In genomic region chr4:10128761-10129160, GRCh38 we compare ENCODE assay signal across 20 cellular contexts. TPM values are rescaled to one million over a fixed set of nuclear protein-coding genes. Genes with fewer than 3 reads are reported as not detected.
DNase-seq lines count a peak whose midpoint lies in the region; ATAC-seq, FAIRE-seq and TF ChIP-seq lines count a peak whose summit lies in the region.
"Had no signal": no experiment of that assay in that cellular context is flagged by ENCODE, and none has a peak within 500 bp of the region (broad histone marks: within the 10 kb centered on the region; RNA-seq: fewer than 3 reads in every experiment).

No MANE protein-coding gene starts in this region.

- no peaks in the 10 kb centered on the region for H3K9me2 ChIP-seq in PC-3 (replicated peaks; ENCODE audit: low read length)
- H3K9me2 ChIP-seq: SK-N-SH had no signal

- H3K27me3 ChIP-seq in bronchial epithelial cell (ENCODE audit: control insufficient read depth, insufficient read depth, low read length) (no peaks in the 10 kb centered on the region), PC-3 (ENCODE audit: low read length) (no peaks in the 10 kb centered on the region)
- H3K27me3 ChIP-seq: Peyer's patch had no signal

- H2AFZ ChIP-seq in PC-3 (ENCODE audit: low read length): no peak overlapping the region

- no peak overlapping the region for H3K9ac ChIP-seq in PC-3 (ENCODE audit: low read length)
- H3K9ac ChIP-seq: SK-N-SH had no signal

- no peak overlapping the region for H3K4me2 ChIP-seq in PC-3 (ENCODE audit: low read length)
- H3K4me2 ChIP-seq: SK-N-SH had no signal

- H4K20me1 ChIP-seq in PC-3 (ENCODE audit: low read length): no peaks in the 10 kb centered on the region

- peaks cover 6% of the 10 kb centered on the region; the same call in 1 of the 2 replicates for H3K4me1 ChIP-seq in PC-3 (ENCODE audit: insufficient read depth, low read length)

- H3K27me3 Mint-ChIP-seq in activated naive CD8-positive, alpha-beta T cell treated with anti-CD3 and anti-CD28 coated beads, Interleukin-2, amount 50 U/mL, for 24 hours: no peaks in the 10 kb centered on the region
- no peaks in the 10 kb centered on the region for H3K27me3 Mint-ChIP-seq in activated naive CD8-positive, alpha-beta T cell treated with anti-CD3 and anti-CD28 coated beads for 36 hours
- H3K27me3 Mint-ChIP-seq in stimulated activated naive B cell treated with anti-CD40 and anti-IgM and Interleukin-4, amounts not matched to agents 10 μg/mL and 1 μg/mL and 100 μg/mL, for 72 hours: peaks cover 7 to 17% of the 10 kb centered on the region in 2 donors

- DNase-seq in activated naive CD8-positive, alpha-beta T cell treated with anti-CD3 and anti-CD28 coated beads, Interleukin-2, amount 50 U/mL, for 24 hours: no peak
- DNase-seq in activated naive CD8-positive, alpha-beta T cell treated with anti-CD3 and anti-CD28 coated beads for 36 hours: no peak
- DNase-seq in bronchial epithelial cell (ENCODE audit: low read depth): no peak
- peak; percentile 21 for DNase-seq in stimulated activated naive B cell treated with anti-CD40 and anti-IgM and Interleukin-4, amounts not matched to agents 10 μg/mL and 1 μg/mL and 100 μg/mL, for 72 hours
- no peak for DNase-seq in COLO829 (ENCODE audit: low spot score)
- no peak for DNase-seq in PC-3
- DNase-seq: 8988T, GOT3, HFFc6, Kasumi-1, NCI-H2029, NCI-H2227 treated with DMSO at 0.1 percent for 48 hours, NCI-H526 treated with DMSO at 0.1 percent for 48 hours, Peyer's patch, SK-N-SH had no signal

- no peak overlapping the region for H3K27ac Mint-ChIP-seq in activated naive CD8-positive, alpha-beta T cell treated with anti-CD3 and anti-CD28 coated beads, Interleukin-2, amount 50 U/mL, for 24 hours
- no peak overlapping the region for H3K27ac Mint-ChIP-seq in activated naive CD8-positive, alpha-beta T cell treated with anti-CD3 and anti-CD28 coated beads for 36 hours
- H3K27ac Mint-ChIP-seq in stimulated activated naive B cell treated with anti-CD40 and anti-IgM and Interleukin-4, amounts not matched to agents 10 μg/mL and 1 μg/mL and 100 μg/mL, for 72 hours: peak overlapping the region; percentile 37
- H3K27ac Mint-ChIP-seq: HFFc6 had no signal

- no peaks in the 10 kb centered on the region for H3K36me3 ChIP-seq in bronchial epithelial cell (ENCODE audit: control insufficient read depth, insufficient read depth, low read length)
- H3K36me3 ChIP-seq in PC-3 (ENCODE audit: low read depth, low read length): no peaks in the 10 kb centered on the region
- H3K36me3 ChIP-seq: HAP-1, Peyer's patch had no signal

- H3K4me3 Mint-ChIP-seq in activated naive CD8-positive, alpha-beta T cell treated with anti-CD3 and anti-CD28 coated beads, Interleukin-2, amount 50 U/mL, for 24 hours: no peak overlapping the region
- no peak overlapping the region for H3K4me3 Mint-ChIP-seq in activated naive CD8-positive, alpha-beta T cell treated with anti-CD3 and anti-CD28 coated beads for 36 hours
- H3K4me3 Mint-ChIP-seq in stimulated activated naive B cell treated with anti-CD40 and anti-IgM and Interleukin-4, amounts not matched to agents 10 μg/mL and 1 μg/mL and 100 μg/mL, for 72 hours: no peak overlapping the region
- H3K4me3 Mint-ChIP-seq: HFFc6 had no signal

- POLR2A ChIA-PET in PC-3 (lab: Charles Lee; ENCODE audit: unreplicated experiment): no interaction called here

- no peak for TF ChIP-seq CTCF in bronchial epithelial cell (IDR thresholded peaks at IDR 0.05; ENCODE audit: insufficient read depth, low read length, severe bottlenecking)
- TF ChIP-seq CTCF in PC-3 (conservative IDR thresholded peaks at IDR 0.05; ENCODE audit: low read depth, low read length): no peak

- H3K4me1 Mint-ChIP-seq in activated naive CD8-positive, alpha-beta T cell treated with anti-CD3 and anti-CD28 coated beads, Interleukin-2, amount 50 U/mL, for 24 hours: peaks cover 25% of the 10 kb centered on the region
- peaks cover 20% of the 10 kb centered on the region for H3K4me1 Mint-ChIP-seq in activated naive CD8-positive, alpha-beta T cell treated with anti-CD3 and anti-CD28 coated beads for 36 hours
- peaks cover 12 to 16% of the 10 kb centered on the region in 2 donors for H3K4me1 Mint-ChIP-seq in stimulated activated naive B cell treated with anti-CD40 and anti-IgM and Interleukin-4, amounts not matched to agents 10 μg/mL and 1 μg/mL and 100 μg/mL, for 72 hours

- intact Hi-C loops in PC-3 (cut with micrococcal nuclease): no loop called here

- no peak overlapping the region for H3K4me3 ChIP-seq in bronchial epithelial cell (ENCODE audit: low read depth, low read length)
- H3K4me3 ChIP-seq in PC-3 (ENCODE audit: low read length): no peak overlapping the region
- H3K4me3 ChIP-seq: HAP-1, K562, Peyer's patch had no signal

- no peaks in the 10 kb centered on the region for H3K36me3 Mint-ChIP-seq in activated naive CD8-positive, alpha-beta T cell treated with anti-CD3 and anti-CD28 coated beads, Interleukin-2, amount 50 U/mL, for 24 hours (ENCODE audit: low read depth)
- no peaks in the 10 kb centered on the region for H3K36me3 Mint-ChIP-seq in activated naive CD8-positive, alpha-beta T cell treated with anti-CD3 and anti-CD28 coated beads for 36 hours
- H3K36me3 Mint-ChIP-seq in stimulated activated naive B cell treated with anti-CD40 and anti-IgM and Interleukin-4, amounts not matched to agents 10 μg/mL and 1 μg/mL and 100 μg/mL, for 72 hours: peaks cover 0 to 3% of the 10 kb centered on the region in 2 donors

- CTCF ChIA-PET in PC-3 (lab: Charles Lee): no interaction called here

- H3K9me3 ChIP-seq in PC-3 (ENCODE audit: low read length): no peaks in the 10 kb centered on the region
- H3K9me3 ChIP-seq: HAP-1, Peyer's patch, SK-N-SH had no signal

- FAIRE-seq in bronchial epithelial cell (lab: Jason Lieb, UNC): peak; percentile 28
- FAIRE-seq: D721Med, HTR-8/SVneo, K562 had no signal

- no peaks in the 10 kb centered on the region for H3F3A ChIP-seq in PC-3 (ENCODE audit: low read length, unreplicated experiment)

- H3K79me2 ChIP-seq in PC-3 (ENCODE audit: low read length): no peaks in the 10 kb centered on the region

- H3K27ac ChIP-seq in PC-3 (ENCODE audit: low read length): no peak overlapping the region
- H3K27ac ChIP-seq: Peyer's patch had no signal

- BruUV-seq in PC-3 (replicated peaks; lab: Mats Ljungman, UMichigan): no TSS peak

- peak; percentile 67 for ATAC-seq in activated naive CD8-positive, alpha-beta T cell treated with anti-CD3 and anti-CD28 coated beads, Interleukin-2, amount 50 U/mL, for 24 hours
- ATAC-seq in stimulated activated naive B cell treated with anti-CD40 and anti-IgM and Interleukin-4, amounts not matched to agents 10 μg/mL and 1 μg/mL and 100 μg/mL, for 72 hours (replicated peaks): peak; percentile 61 to 94
- no peak for ATAC-seq in GM18519 (IDR thresholded peaks at IDR 0.05; ENCODE audit: low FRiP score, unreplicated experiment)
- no peak for ATAC-seq in PC-3
- ATAC-seq: K562 had no signal

- H3K9me3 Mint-ChIP-seq in activated naive CD8-positive, alpha-beta T cell treated with anti-CD3 and anti-CD28 coated beads, Interleukin-2, amount 50 U/mL, for 24 hours: no peaks in the 10 kb centered on the region
- H3K9me3 Mint-ChIP-seq in activated naive CD8-positive, alpha-beta T cell treated with anti-CD3 and anti-CD28 coated beads for 36 hours: peaks cover 2% of the 10 kb centered on the region
- peaks cover 0 to 2% of the 10 kb centered on the region in 2 donors for H3K9me3 Mint-ChIP-seq in stimulated activated naive B cell treated with anti-CD40 and anti-IgM and Interleukin-4, amounts not matched to agents 10 μg/mL and 1 μg/mL and 100 μg/mL, for 72 hours
- H3K9me3 Mint-ChIP-seq: HFFc6 had no signal

RNA-seq across cellular contexts. Expression of gene WDR1, which starts 12.2 kb away (rescaled TPM):
- 100 to 1,000 TPM; 372 to 385 TPM for total RNA-seq in activated naive CD8-positive, alpha-beta T cell treated with anti-CD3 and anti-CD28 coated beads for 36 hours
- total RNA-seq in bronchial epithelial cell (290 and 315 TPM in 2 replicates), PC-3 (2014; rRNA removed) (148 and 150 TPM in 2 replicates)

Comparison
In these comparisons a context has a peak if more than half of its experiments do, and no peak if none do; other contexts are left out.
1. ATAC-seq: peak in activated naive CD8-positive, alpha-beta T cell treated with anti-CD3 and anti-CD28 coated beads, Interleukin-2, amount 50 U/mL, for 24 hours (single experiment) and stimulated activated naive B cell treated with anti-CD40 and anti-IgM and Interleukin-4, amounts not matched to agents 10 μg/mL and 1 μg/mL and 100 μg/mL, for 72 hours (2 of 2); none in GM18519 (single experiment) and PC-3 (single experiment).